ENCODE assay signal across 14 cellular contexts in the genomic region with DNA sequence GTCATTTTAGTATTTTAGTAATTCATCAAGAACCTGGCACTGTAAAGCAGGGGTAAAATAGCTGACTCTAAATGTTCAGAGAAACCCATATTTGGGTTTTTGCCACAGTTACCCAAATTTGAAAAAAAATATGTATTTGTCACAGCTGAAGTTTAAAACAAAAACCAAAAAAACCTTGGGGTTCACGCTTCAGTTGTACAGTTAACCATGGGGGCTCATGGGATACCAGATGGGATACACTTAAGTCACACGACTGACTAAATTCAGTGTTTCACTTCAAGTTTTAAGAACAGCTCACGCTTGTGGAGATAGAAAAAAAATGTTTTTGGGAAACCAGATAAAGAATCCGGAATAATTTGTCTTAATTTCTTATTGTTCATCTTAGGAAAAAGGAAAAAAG. TPM values are rescaled to one million over a fixed set of nuclear protein-coding genes. Genes with fewer than 3 reads are reported as not detected.
DNase-seq lines count a peak whose midpoint lies in the region; ATAC-seq, FAIRE-seq and TF ChIP-seq lines count a peak whose summit lies in the region.
"Had no signal": no experiment of that assay in that cellular context is flagged by ENCODE, and none has a peak within 500 bp of the region (broad histone marks: within the 10 kb centered on the region; RNA-seq: fewer than 3 reads in every experiment).

No MANE protein-coding gene starts in this region.

- H3K27me3 ChIP-seq in ACC112 (ENCODE audit: insufficient read depth, low read length) (no peaks in the 10 kb centered on the region), dorsolateral prefrontal cortex (no peaks in the 10 kb centered on the region)

- peaks cover 2% of the 10 kb centered on the region for H3K36me3 Mint-ChIP-seq in memory B cell

- no peak for TF ChIP-seq CTCF in OCI-LY7 (conservative IDR thresholded peaks at IDR 0.05; ENCODE audit: low read length)
- no peak for TF ChIP-seq CTCF in dorsolateral prefrontal cortex (IDR thresholded peaks at IDR 0.05 in 54 of 56, conservative IDR thresholded peaks at IDR 0.05 in 2 of 56; ENCODE audit: low read depth in 1 of 56, partially characterized antibody in 56 of 56)

- no peaks in the 10 kb centered on the region for H4K20me1 ChIP-seq in OCI-LY7 (ENCODE audit: insufficient read depth, low read length)

- H3K9me3 ChIP-seq in OCI-LY7 (ENCODE audit: low read length): no peaks in the 10 kb centered on the region

- H3K27ac ChIP-seq in ACC112 (ENCODE audit: low read depth, low read length) (no peak overlapping the region), OCI-LY7 (ENCODE audit: low read depth, low read length, poor library complexity, severe bottlenecking) (peak overlapping the region; percentile 84), dorsolateral prefrontal cortex (no peak overlapping the region)

- peak overlapping the region; percentile 87 for H3K27ac Mint-ChIP-seq in memory B cell
- H3K27ac Mint-ChIP-seq: activated naive CD4-positive, alpha-beta T cell treated with anti-CD3 and anti-CD28 coated beads for 36 hours had no signal

- peak overlapping the region; percentile 80 for H3K4me2 ChIP-seq in OCI-LY7 (ENCODE audit: low read length)

- no peak overlapping the region for H3K4me3 Mint-ChIP-seq in memory B cell

- H3K27me3 Mint-ChIP-seq in memory B cell: no peaks in the 10 kb centered on the region

- POLR2A ChIA-PET in OCI-LY7 (lab: Charles Lee): interaction anchor here (0.6 to 2.5 kb wide), 11 partner anchors 13 to 100 kb away, joined by 3 to 10 read pairs (median 3); a partner anchor contains a TSS

- H3K9me2 ChIP-seq in OCI-LY7 (ENCODE audit: insufficient read depth, low read length): no peaks in the 10 kb centered on the region

- CTCF ChIA-PET in OCI-LY7 (lab: Charles Lee; ENCODE audit: unreplicated experiment): no interaction called here

- DNase-seq in GM12892 (ENCODE audit: insufficient read length): no peak
- peak; percentile 60 for DNase-seq in OCI-LY7 (ENCODE audit: low spot score)
- no peak for DNase-seq in memory B cell (ENCODE audit: low spot score in 2 of 2)
- DNase-seq in cerebellar cortex (ENCODE audit: low spot score): no peak
- no peak for DNase-seq in DMS114 treated with DMSO at 0.1 percent for 48 hours (lab: John Stamatoyannopoulos, UW; ENCODE audit: unreplicated experiment)
- no peak for DNase-seq in dorsolateral prefrontal cortex
- DNase-seq: activated CD4-positive, CD25-positive, alpha-beta regulatory T cell treated with anti-CD3 and anti-CD28 coated beads, Interleukin-2, amount 50 U/mL, for 72 hours; activated naive CD4-positive, alpha-beta T cell treated with anti-CD3 and anti-CD28 coated beads for 36 hours; AML-193; caudate nucleus; NCI-H2171; stimulated activated CD4-positive, alpha-beta T cell treated with anti-CD3 and anti-CD28 coated beads, Interleukin-12 subunit alpha, Interleukin-12 subunit beta, amount 100 ng/mL, for 4 hours had no signal

- intact Hi-C loops in OCI-LY7 (cut with micrococcal nuclease; ENCODE audit: unreplicated experiment) (loop anchor here (2.0 to 10.0 kb wide), 3 partner anchors 50 to 597 kb away; a partner anchor contains a TSS), dorsolateral prefrontal cortex (cut with DNase I) (loop anchor here in 1 of 2 donors (5.0 kb wide), 1 partner anchor 35 kb away; no protein-coding TSS in a partner anchor)

- BruUV-seq in OCI-LY7 (replicated peaks; lab: Mats Ljungman, UMichigan): no TSS peak

- TF ChIP-seq POLR2A in GM12892 (IDR thresholded peaks at IDR 0.05; ENCODE audit: low read depth, low read length): no peak

- H3K4me3 ChIP-seq in ACC112 (ENCODE audit: low read depth, low read length) (peak overlapping the region; percentile 90), OCI-LY7 (ENCODE audit: low read depth, low read length, poor library complexity, severe bottlenecking) (peak overlapping the region; percentile 77), dorsolateral prefrontal cortex (peak overlapping the region in 1 of 59 donors; percentile 5)

- H2AFZ ChIP-seq in ACC112 (ENCODE audit: low read length, unreplicated experiment): no peak overlapping the region
- peak overlapping the region; percentile 90 for H2AFZ ChIP-seq in OCI-LY7 (ENCODE audit: low read length)

- H3K79me2 ChIP-seq in ACC112 (ENCODE audit: control insufficient read depth, insufficient read depth, low read length, unreplicated experiment) (peaks cover 36% of the 10 kb centered on the region), OCI-LY7 (ENCODE audit: insufficient read depth, low read depth, low read length) (peaks cover 76% of the 10 kb centered on the region)

- peak; percentile 38 for FAIRE-seq in GM12892 (lab: Jason Lieb, UNC)

- H3K36me3 ChIP-seq in ACC112 (ENCODE audit: insufficient read depth, low read length): no peaks in the 10 kb centered on the region
- H3K36me3 ChIP-seq in OCI-LY7 (ENCODE audit: insufficient read depth, low read length): peaks cover 4% of the 10 kb centered on the region; the same call in 1 of the 2 replicates

- peaks cover 18% of the 10 kb centered on the region for H3K4me1 Mint-ChIP-seq in memory B cell

- H3K4me1 ChIP-seq in ACC112 (ENCODE audit: control insufficient read depth, insufficient read depth, low read length, unreplicated experiment): peaks cover 30% of the 10 kb centered on the region
- peaks cover 46% of the 10 kb centered on the region for H3K4me1 ChIP-seq in OCI-LY7 (ENCODE audit: insufficient read depth, low read length, poor library complexity, severe bottlenecking)

- H3K9me3 Mint-ChIP-seq in memory B cell: no peaks in the 10 kb centered on the region
- H3K9me3 Mint-ChIP-seq: activated naive CD4-positive, alpha-beta T cell treated with anti-CD3 and anti-CD28 coated beads for 36 hours had no signal

- ATAC-seq in memory B cell (ENCODE audit: low read depth) (no peak), HG03196 (IDR thresholded peaks at IDR 0.05; ENCODE audit: unreplicated experiment) (no peak)

RNA-seq across cellular contexts. Expression of a gene that starts 2.1 kb away (rescaled TPM):
- polyA plus RNA-seq in GM12892 (2012; ENCODE audit: missing spikeins): 14.1 TPM
- total RNA-seq in OCI-LY7 (2014; rRNA removed; shearing (Covaris generic)): 7.3 and 8.1 TPM in 2 replicates
- total RNA-seq in OCI-LY7 (2022) (11.7 and 12.5 TPM in 2 replicates), dorsolateral prefrontal cortex (10 to 100 TPM; 16.6 to 45.7 (median 35.4) TPM)

RNA-seq across cellular contexts. Expression of a gene that starts 2.3 kb away (rescaled TPM):
- polyA plus RNA-seq in GM12892 (2012; ENCODE audit: missing spikeins): 14.1 TPM
- total RNA-seq in OCI-LY7 (2014; rRNA removed; shearing (Covaris generic)): 26.9 and 38.1 TPM in 2 replicates
- total RNA-seq in OCI-LY7 (2022) (43.0 and 45.1 TPM in 2 replicates), dorsolateral prefrontal cortex (10 to 100 TPM in 34 of 120 experiments, 1 to 10 TPM in 86; 3.3 to 14.5 (median 8.6) TPM)

RNA-seq across cellular contexts. Expression of a gene that starts 31.7 kb away (rescaled TPM):
- polyA plus RNA-seq in GM12892 (2012; ENCODE audit: missing spikeins): 9.7 TPM
- total RNA-seq in OCI-LY7 (2014; rRNA removed; shearing (Covaris generic)): 12.5 and 17.6 TPM in 2 replicates
- total RNA-seq in OCI-LY7 (2022) (22.3 and 24.4 TPM in 2 replicates), dorsolateral prefrontal cortex (10 to 100 TPM; 27.9 to 71.0 (median 38.0) TPM)
